ENCODE assay signal across 8 cellular contexts in genomic region chr1:117895482-117896114, GRCh38. TPM values are rescaled to one million over a fixed set of nuclear protein-coding genes. Genes with fewer than 3 reads are reported as not detected.
DNase-seq lines count a peak whose midpoint lies in the region; ATAC-seq and TF ChIP-seq lines count a peak whose summit lies in the region.

No MANE protein-coding gene starts in this region.

- DNase-seq in NCI-H2171 treated with DMSO at 0.1 percent for 48 hours (lab: John Stamatoyannopoulos, UW) (peak; percentile 85), WERI-Rb-1 (peak; percentile 54), cardiac fibroblast (ENCODE audit: low read depth in 2 of 2) (peak; percentile 90 to 93), left lobe of liver (ENCODE audit: low spot score) (peak; percentile 49)
- peak; percentile 49 to 57 for DNase-seq in stimulated activated CD4-positive, alpha-beta T cell treated with anti-CD3 and anti-CD28 coated beads, Interleukin-4, amount 100 ng/mL, for 48 hours (ENCODE audit: low read depth in 2 of 2)

- no peaks in the 10 kb centered on the region for H3K27me3 ChIP-seq in WERI-Rb-1 (ENCODE audit: insufficient read depth, low read depth, severe bottlenecking)

- peaks cover 27% of the 10 kb centered on the region for H3K36me3 ChIP-seq in WERI-Rb-1

- no peak overlapping the region for H3K27ac ChIP-seq in C4-2B
- no peak overlapping the region for H3K27ac ChIP-seq in WERI-Rb-1

- H3K9me3 ChIP-seq in WERI-Rb-1 (ENCODE audit: severe bottlenecking), result no peaks in the 10 kb centered on the region

- TF ChIP-seq CTCF in C4-2B (conservative IDR thresholded peaks at IDR 0.05) (peak; percentile 91), WERI-Rb-1 (IDR thresholded peaks at IDR 0.05; ENCODE audit: low read depth, low read length) (peak; percentile 64), cardiac fibroblast (IDR thresholded peaks at IDR 0.05; ENCODE audit: low read depth, low read length) (peak; percentile 54)

- no peak overlapping the region for H3K4me3 ChIP-seq in WERI-Rb-1 (ENCODE audit: low read depth, low read length)
- H3K4me3 ChIP-seq in cardiac fibroblast (replicated peaks in 1 of 2; ENCODE audit: low read depth in 2 of 2, low read length in 2 of 2), result no peak overlapping the region

- peak; percentile 88 for ATAC-seq in GM19023 (IDR thresholded peaks at IDR 0.05; ENCODE audit: unreplicated experiment)
- peak; percentile 80 for ATAC-seq in HG03175 (IDR thresholded peaks at IDR 0.05; ENCODE audit: unreplicated experiment)
- peak; percentile 87 for ATAC-seq in left lobe of liver

RNA-seq across cellular contexts. Expression of gene GDAP2, which starts 33.8 kb away (rescaled TPM):
- total RNA-seq in left lobe of liver, result 13.7 TPM

RNA-seq across cellular contexts. Expression of gene WDR3, which starts 33.9 kb away (rescaled TPM):
- 14.6 TPM for total RNA-seq in left lobe of liver
